ENCODE assay signal across 17 cellular contexts in the genomic region with DNA sequence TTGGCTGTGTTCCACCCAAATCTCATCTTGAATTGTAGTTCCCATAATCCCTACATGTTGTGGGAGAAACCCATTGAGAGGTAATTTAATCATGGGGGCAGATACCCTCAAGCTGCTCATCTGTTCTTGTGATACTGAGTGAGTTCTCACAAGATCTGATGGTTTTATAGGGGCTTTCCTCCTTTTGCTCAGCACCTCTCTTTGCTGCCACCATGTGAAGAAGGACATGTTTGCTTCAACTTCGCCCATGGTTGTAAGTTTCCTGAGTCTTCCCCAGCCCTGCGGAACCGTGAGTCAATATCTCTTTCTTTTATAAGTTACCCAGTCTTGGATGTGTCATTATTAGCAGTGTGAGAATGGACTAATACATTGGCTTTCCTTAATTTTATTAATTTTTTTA.
DNase-seq lines count a peak whose midpoint lies in the region; ATAC-seq, FAIRE-seq and TF ChIP-seq lines count a peak whose summit lies in the region.
"Had no signal": no experiment of that assay in that cellular context is flagged by ENCODE, and none has a peak within 500 bp of the region (broad histone marks: within the 10 kb centered on the region; RNA-seq: fewer than 3 reads in every experiment).

No MANE protein-coding gene starts in this region.

- TF ChIP-seq POLR2A in GM12878 (IDR thresholded peaks at IDR 0.05; ENCODE audit: low read depth, low read length): no peak

- no peak overlapping the region for H3K56ac ChIP-seq in H9 (ENCODE audit: insufficient read length, low read depth, low read length)

- ATAC-seq in GM12878 (peak; percentile 52), foreskin keratinocyte (no peak)
- ATAC-seq: HepG2 had no signal

- no peak overlapping the region for H2AK5ac ChIP-seq in H9 (ENCODE audit: insufficient read length, low read length)

- no peak for TF ChIP-seq EP300 in GM12878 (IDR thresholded peaks at IDR 0.05; ENCODE audit: borderline replicate concordance in 1 of 2, control insufficient read depth in 1 of 2, low read depth in 2 of 2, low read length in 2 of 2)

- in situ Hi-C loops in GM12878 (cut with MboI): no loop called here

- no peak overlapping the region for H3T11ph ChIP-seq in H9 (ENCODE audit: low read length)

- intact Hi-C loops in GM12878 (cut with micrococcal nuclease; ENCODE audit: unreplicated experiment): no loop called here

- H3K27ac Mint-ChIP-seq in H9: no peak overlapping the region

- no peak overlapping the region for H3K27ac ChIP-seq in H9 (ENCODE audit: insufficient read length, low read depth, low read length)
- H3K27ac ChIP-seq in GM12878 (ENCODE audit: control insufficient read depth, insufficient read depth): no peak overlapping the region
- H3K27ac ChIP-seq in foreskin keratinocyte: no peak overlapping the region

- BruUV-seq in GM12878 (replicated peaks; lab: Mats Ljungman, UMichigan): no TSS peak

- H2BK5ac ChIP-seq in H9 (ENCODE audit: insufficient read length, low read length): no peak overlapping the region

- no peaks in the 10 kb centered on the region; a peak in 1 of 7 replicates for H3K36me3 Mint-ChIP-seq in H9 (ENCODE audit: insufficient read depth in 1 of 3, low read depth in 3 of 3)

- CTCF ChIA-PET in GM12878 (lab: Yijun Ruan, JAX): interaction anchor here (0.7 to 1.4 kb wide), 3 partner anchors 14 to 722 kb away, joined by 3 read pairs; no protein-coding TSS in a partner anchor

- H3K4me3 Mint-ChIP-seq in H9: no peak overlapping the region

- H4K5ac ChIP-seq in H9 (ENCODE audit: insufficient read length, low read depth, low read length): no peak overlapping the region

- no peaks in the 10 kb centered on the region for H3K27me3 ChIP-seq in H9 (ENCODE audit: insufficient read depth, low read length)
- no peaks in the 10 kb centered on the region for H3K27me3 ChIP-seq in GM12878 (replicated peaks in 1 of 2; ENCODE audit: control insufficient read depth in 2 of 2, insufficient read depth in 2 of 2, low read length in 1 of 2)
- peaks cover 5% of the 10 kb centered on the region for H3K27me3 ChIP-seq in foreskin keratinocyte

- H2BK12ac ChIP-seq in H9 (ENCODE audit: insufficient read length, low read depth, low read length): no peak overlapping the region

- H2BK15ac ChIP-seq in H9 (ENCODE audit: low read depth, low read length): no peak overlapping the region

- TF ChIP-seq CTCF in H9 (conservative IDR thresholded peaks at IDR 0.05) (peak; percentile 32; the same call in 2 of the 3 replicates), GM12878 (IDR thresholded peaks at IDR 0.05 in 2 of 3, conservative IDR thresholded peaks at IDR 0.05 in 1 of 3; ENCODE audit: control insufficient read depth in 2 of 3, extremely low read depth in 1 of 3, insufficient read depth in 1 of 3, low read depth in 3 of 3, low read length in 3 of 3) (peak in 1 of 3 experiments; percentile 12; a peak in 1 of 6 replicates), foreskin keratinocyte (conservative IDR thresholded peaks at IDR 0.05) (no peak)

- TF ChIP-seq RAD21 in GM12878 (IDR thresholded peaks at IDR 0.05; ENCODE audit: insufficient read depth, low read depth, low read length): peak; percentile 32; the same call in 1 of the 2 replicates

- no peak overlapping the region for H3K4me2 ChIP-seq in H9 (ENCODE audit: insufficient read depth, insufficient read length, low read length)
- no peak overlapping the region for H3K4me2 ChIP-seq in GM12878 (ENCODE audit: control insufficient read depth, insufficient read depth)

- H2AFZ ChIP-seq in H9 (ENCODE audit: low read length): no peak overlapping the region
- H2AFZ ChIP-seq in GM12878 (ENCODE audit: control insufficient read depth, low read depth, low read length): no peak overlapping the region

- H3K23me2 ChIP-seq in H9 (ENCODE audit: insufficient read length, low read depth, low read length, poor library complexity, severe bottlenecking): no peaks in the 10 kb centered on the region

- no peaks in the 10 kb centered on the region for H3K9me3 ChIP-seq in H9 (ENCODE audit: control insufficient read depth, low read depth, low read length)
- no peaks in the 10 kb centered on the region for H3K9me3 ChIP-seq in GM12878 (replicated peaks; ENCODE audit: control insufficient read depth, insufficient read depth, low read length)
- H3K9me3 ChIP-seq: HAP-1 had no signal

- no peak overlapping the region for H3K4ac ChIP-seq in H9 (ENCODE audit: low read depth, low read length)

- H3K23ac ChIP-seq in H9 (ENCODE audit: insufficient read length, low read depth, low read length): no peak overlapping the region

- no peak overlapping the region for H3K4me3 ChIP-seq in GM12878
- H3K4me3 ChIP-seq: HAP-1 had no signal

- no peak overlapping the region for H4K8ac ChIP-seq in H9 (replicated peaks; ENCODE audit: insufficient read length, low read depth, low read length)

- RAD21 ChIA-PET in GM12878 (lab: Charles Lee; ENCODE audit: unreplicated experiment): no interaction called here

- H4K20me1 ChIP-seq in H9 (ENCODE audit: control insufficient read depth, insufficient read depth, insufficient read length) (no peaks in the 10 kb centered on the region), GM12878 (ENCODE audit: control insufficient read depth, insufficient read depth) (no peaks in the 10 kb centered on the region)

- no peak overlapping the region for H2BK120ac ChIP-seq in H9 (ENCODE audit: low read depth, low read length, poor library complexity, severe bottlenecking)

- H3K4me1 Mint-ChIP-seq in H9: no peaks in the 10 kb centered on the region

- H4K91ac ChIP-seq in H9 (ENCODE audit: insufficient read length, low read depth, low read length): no peak overlapping the region

- H3K79me1 ChIP-seq in H9 (ENCODE audit: insufficient read depth, low read depth, low read length, poor library complexity, severe bottlenecking): no peaks in the 10 kb centered on the region

- H3K36me3 ChIP-seq in GM12878 (ENCODE audit: control insufficient read depth in 2 of 2, insufficient read depth in 2 of 2, low read length in 1 of 2): no peaks in the 10 kb centered on the region
- H3K36me3 ChIP-seq: HAP-1 had no signal

- FAIRE-seq in GM12878 (lab: Jason Lieb, UNC): no peak
- FAIRE-seq: HepG2 had no signal

- no CpG with 5 or more reads among the region's 3 CpGs for WGBS in H9 (ENCODE audit: extremely low coverage, insufficient read length, low lambda C conversion rate)
- 31% methylated on average over 3 of the region's 3 CpGs for WGBS in GM12878 (ENCODE audit: insufficient coverage, insufficient replicate concordance, low lambda C conversion rate, missing lambda C conversion rate)

- H3K9ac ChIP-seq in H9 (ENCODE audit: extremely low read depth, insufficient read length, low read length) (no peak overlapping the region), GM12878 (ENCODE audit: control insufficient read depth, insufficient read depth, low read length) (no peak overlapping the region)

- no peak overlapping the region for H3K14ac ChIP-seq in H9 (ENCODE audit: insufficient read depth, low read length)

- POLR2A ChIA-PET in GM12878 (lab: Charles Lee): no interaction called here

- H3K18ac ChIP-seq in H9 (ENCODE audit: insufficient read length, low read depth, low read length): no peak overlapping the region

- DNase-seq in NCI-H2171 treated with DMSO at 0.1 percent for 48 hours (lab: John Stamatoyannopoulos, UW) (peak; percentile 31), NCI-H2171 (lab: John Stamatoyannopoulos, UW) (no peak), H9 (no peak), GM12878 (ENCODE audit: low read depth, low spot score) (no peak), myocyte (ENCODE audit: low read depth) (peak; percentile 40), foreskin keratinocyte (no peak)
- no peak for DNase-seq in activated effector memory CD4-positive, alpha-beta T cell treated with anti-CD3 and anti-CD28 coated beads, Interleukin-2, amount 50 U/mL, for 16 hours
- no peak for DNase-seq in activated T-cell treated with anti-CD3 and anti-CD28 coated beads, Interleukin-2, amount 50 U/mL, for 1 hour
- DNase-seq: C1 segment of cervical spinal cord, DMS 273 treated with DMSO at 0.1 percent for 48 hours, GDM1, Kasumi-1, NCI-H1930, NCI-H2227 treated with DMSO at 0.1 percent for 48 hours, NCI-H748 treated with DMSO at 0.1 percent for 48 hours had no signal

- no peaks in the 10 kb centered on the region for H3K9me3 Mint-ChIP-seq in H9

- H3K27me3 Mint-ChIP-seq in H9 (ENCODE audit: low read depth): no peaks in the 10 kb centered on the region

- H2BK20ac ChIP-seq in H9 (ENCODE audit: low read depth, low read length, poor library complexity, severe bottlenecking): no peak overlapping the region

- SMC1A ChIA-PET in GM12878 (lab: Charles Lee; ENCODE audit: uncharacterized antibody, unreplicated experiment): interaction anchor here (0.5 to 1.3 kb wide), 4 partner anchors 37 to 584 kb away, joined by 3 to 6 read pairs (median 3); no protein-coding TSS in a partner anchor

- H3K79me2 ChIP-seq in H9 (ENCODE audit: insufficient read depth, low read length) (no peaks in the 10 kb centered on the region), GM12878 (ENCODE audit: control insufficient read depth, insufficient read depth, low read length) (no peaks in the 10 kb centered on the region)

- H3K4me1 ChIP-seq in H9 (ENCODE audit: insufficient read depth, low read length): no peaks in the 10 kb centered on the region
- H3K4me1 ChIP-seq in GM12878 (ENCODE audit: control insufficient read depth, insufficient read depth, low read length): no peaks in the 10 kb centered on the region
- H3K4me1 ChIP-seq in foreskin keratinocyte: no peaks in the 10 kb centered on the region
- H3K4me1 ChIP-seq: HAP-1 had no signal

TF ChIP-seq in GM12878, 131 proteins besides CTCF, POLR2A, EP300 and RAD21 (continues in another document):
- TF ChIP-seq RAD51 (IDR thresholded peaks at IDR 0.05) (no peak), SMC3 (IDR thresholded peaks at IDR 0.05; ENCODE audit: borderline replicate concordance, low read length) (no peak), EZH2 (IDR thresholded peaks at IDR 0.05; ENCODE audit: borderline replicate concordance, control insufficient read depth, low read depth, low read length) (no peak), MTA3 (IDR thresholded peaks at IDR 0.05; ENCODE audit: borderline replicate concordance, low read length) (no peak), SIN3A (IDR thresholded peaks at IDR 0.05; ENCODE audit: low read depth, low read length) (no peak), ZNF217 (IDR thresholded peaks at IDR 0.05) (no peak), GABPA (IDR thresholded peaks at IDR 0.05; ENCODE audit: low read depth) (no peak), JUND (IDR thresholded peaks at IDR 0.05; ENCODE audit: low read depth, low read length) (no peak), ATF7 (IDR thresholded peaks at IDR 0.05; ENCODE audit: low read depth) (no peak)

Comparison
In these comparisons a context has a peak if more than half of its experiments do, and no peak if none do; other contexts are left out.
1. DNase-seq: peak in NCI-H2171 treated with DMSO at 0.1 percent for 48 hours (single experiment) and myocyte (single experiment); none in NCI-H2171 (single experiment), H9 (single experiment), GM12878 (single experiment), foreskin keratinocyte (0 of 2), activated effector memory CD4-positive, alpha-beta T cell treated with anti-CD3 and anti-CD28 coated beads, Interleukin-2, amount 50 U/mL, for 16 hours (single experiment) and activated T-cell treated with anti-CD3 and anti-CD28 coated beads, Interleukin-2, amount 50 U/mL, for 1 hour (single experiment).